8 cellular contexts compared by ENCODE assay signal in the genomic region with DNA sequence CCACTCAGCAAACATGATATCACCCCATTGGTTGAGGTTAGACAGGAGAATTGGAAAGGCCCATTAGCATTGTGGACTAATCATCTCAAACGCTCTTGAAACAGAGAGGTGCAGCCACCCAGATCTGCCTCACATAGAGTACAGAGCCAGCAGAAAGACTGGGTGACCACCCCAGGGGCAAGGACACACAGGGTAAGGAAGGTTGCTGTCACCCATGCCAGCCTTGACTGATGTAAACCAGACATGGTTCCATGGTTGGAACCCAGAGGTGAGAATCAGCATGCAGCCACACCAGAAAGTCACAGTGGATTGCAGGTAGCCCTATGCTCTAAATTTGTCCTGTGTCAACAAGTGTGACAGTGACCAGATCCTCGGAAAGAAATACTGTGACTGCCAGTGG.
"Had no signal": no experiment of that assay in that cellular context is flagged by ENCODE, and none has a peak within 500 bp of the region (broad histone marks: within the 10 kb centered on the region; RNA-seq: fewer than 3 reads in every experiment).

No MANE protein-coding gene starts in this region.

- H3K9me3 Mint-ChIP-seq: HFFc6 had no signal

- H3K27ac Mint-ChIP-seq: GM23338, HFFc6 had no signal

- H3K4me3 Mint-ChIP-seq: GM23338, H9, HFFc6 had no signal

- DNase-seq: GM23248, GOT3, H7, H9, HCEC 1CT, HFFc6 had no signal

- ATAC-seq: GM23338, HCT116 had no signal
